Comparison of ENCODE assay signal across 8 cellular contexts in the genomic region with DNA sequence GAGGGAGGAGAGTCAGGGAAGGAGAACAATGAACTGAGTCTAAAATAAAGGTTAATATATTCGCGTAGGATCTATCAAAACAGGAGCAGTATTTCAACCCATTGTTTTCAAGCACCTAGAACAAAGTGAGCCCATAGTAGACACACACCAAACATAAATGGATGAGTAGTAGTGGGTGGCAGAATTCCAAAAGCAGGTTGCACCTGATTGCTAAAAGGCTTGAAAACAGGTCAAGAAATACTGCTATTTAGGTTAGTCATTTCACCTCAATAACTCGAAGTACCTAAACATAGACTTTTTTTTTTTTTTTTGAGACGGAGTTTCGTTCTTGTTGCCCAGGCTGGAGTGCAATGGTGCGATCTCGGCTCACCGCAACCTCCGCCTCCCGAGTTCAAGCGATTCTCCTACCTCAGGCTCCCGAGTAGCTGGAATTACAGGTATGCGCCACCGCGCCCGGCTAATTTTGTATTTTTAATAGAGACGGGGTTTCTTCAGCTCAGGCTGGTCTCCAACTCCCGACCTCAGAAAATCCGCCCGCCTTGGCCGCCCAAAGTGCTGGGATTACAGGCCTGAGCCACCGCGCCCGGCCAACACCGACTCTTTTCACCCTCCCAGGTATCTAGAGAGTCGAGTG. TPM values are rescaled to one million over a fixed set of nuclear protein-coding genes. Genes with fewer than 3 reads are reported as not detected.
DNase-seq lines count a peak whose midpoint lies in the region; ATAC-seq, FAIRE-seq and TF ChIP-seq lines count a peak whose summit lies in the region.

No MANE protein-coding gene starts in this region.

- peak overlapping the region; percentile 87 for H3K9ac ChIP-seq in astrocyte (ENCODE audit: low read length)
- H3K9ac ChIP-seq in HepG2 (ENCODE audit: insufficient read depth, low read depth, low read length) = no peak overlapping the region

- no peaks in the 10 kb centered on the region for H3K36me3 Mint-ChIP-seq in astrocyte (ENCODE audit: low read depth, unreplicated experiment)

- peak overlapping the region; percentile 68 for H3K27ac Mint-ChIP-seq in astrocyte (ENCODE audit: unreplicated experiment)

- peaks cover 13% of the 10 kb centered on the region for H3K4me1 Mint-ChIP-seq in astrocyte (ENCODE audit: low read depth, unreplicated experiment)

- intact Hi-C loops in heart left ventricle (cut with DNase I) = loop anchor here in 7 of 10 donors (2.0 to 10.0 kb wide), 7 partner anchors 65 to 148 kb away; partner anchors contain the start of gene ANO10 (in 7 of the 7)
- intact Hi-C loops in left cardiac atrium (cut with DNase I) = no loop called here
- intact Hi-C loops in HepG2 (cut with micrococcal nuclease; ENCODE audit: unreplicated experiment) = loop anchor here (2.0 kb wide), 2 partner anchors 67 to 145 kb away; partner anchors contain the start of gene ANO10

- TF ChIP-seq EP300 in HepG2 (IDR thresholded peaks at IDR 0.05; ENCODE audit: low read depth in 2 of 2, low read length in 2 of 2) (no peak), HepG2 (CRISPR knock-in tag; IDR thresholded peaks at IDR 0.05; ENCODE audit: borderline replicate concordance) (no peak), tibial nerve (IDR thresholded peaks at IDR 0.05) (no peak)

- H3K27me3 ChIP-seq in heart left ventricle (no peaks in the 10 kb centered on the region), astrocyte (ENCODE audit: insufficient read depth, low read length) (no peaks in the 10 kb centered on the region), HepG2 (ENCODE audit: control insufficient read depth in 1 of 2, insufficient read depth in 2 of 2, low read length in 2 of 2) (no peaks in the 10 kb centered on the region), tibial nerve (no peaks in the 10 kb centered on the region)

- TF ChIP-seq CTCF in heart left ventricle (IDR thresholded peaks at IDR 0.05) = no peak
- no peak for TF ChIP-seq CTCF in astrocyte (IDR thresholded peaks at IDR 0.05; ENCODE audit: insufficient read depth, low read depth, low read length)
- no peak for TF ChIP-seq CTCF in HepG2 (CRISPR knock-in tag; IDR thresholded peaks at IDR 0.05)
- no peak for TF ChIP-seq CTCF in tibial nerve (IDR thresholded peaks at IDR 0.05)

- H3K4me2 ChIP-seq in astrocyte (ENCODE audit: low read length) (peak overlapping the region; percentile 99), HepG2 (ENCODE audit: low read depth, low read length) (peak overlapping the region; percentile 93)

- H3K27me3 Mint-ChIP-seq in astrocyte (ENCODE audit: low read depth, unreplicated experiment) = no peaks in the 10 kb centered on the region

- H3K4me1 ChIP-seq in heart left ventricle (peaks cover 2 to 31% (median 14%) of the 10 kb centered on the region in 12 donors), astrocyte (ENCODE audit: insufficient read depth, low read length) (peaks cover 12% of the 10 kb centered on the region), HepG2 (ENCODE audit: insufficient read depth, low read length) (peaks cover 27% of the 10 kb centered on the region), tibial nerve (peaks cover 0 to 37% (median 12%) of the 10 kb centered on the region in 4 donors)

- no peak for TF ChIP-seq POLR2A in heart left ventricle (IDR thresholded peaks at IDR 0.05)
- TF ChIP-seq POLR2A in HepG2 (IDR thresholded peaks at IDR 0.05; ENCODE audit: insufficient read depth in 1 of 2, low read depth in 2 of 2, low read length in 2 of 2) = no peak
- TF ChIP-seq POLR2A in tibial nerve (IDR thresholded peaks at IDR 0.05) = no peak

- DNase-seq in heart left ventricle = peak in 3 of 5 donors; percentile 24 to 52 (median 39)
- no peak for DNase-seq in left cardiac atrium
- DNase-seq in astrocyte (ENCODE audit: low read depth) = no peak
- no peak for DNase-seq in HepG2 (ENCODE audit: low spot score)
- no peak for DNase-seq in tibial nerve (ENCODE audit: low spot score in 2 of 2)
- no peak for DNase-seq in HEK293T (ENCODE audit: extremely low spot score)
- no peak for DNase-seq in ureter (ENCODE audit: low spot score)

- no peak for TF ChIP-seq RAD21 in HepG2 (CRISPR knock-in tag; IDR thresholded peaks at IDR 0.05)

- CTCF ChIA-PET in HepG2 (lab: Yijun Ruan, JAX; ENCODE audit: low intra/inter-chr PET ratio, low total read pairs) = no interaction called here
- CTCF ChIA-PET in HEK293T (lab: Yijun Ruan, JAX) = no interaction called here

- WGBS in heart left ventricle, 4 donors = 16 to 23% (median 20%) methylated on average over 26 of the region's 26 CpGs
- WGBS in HepG2 (ENCODE audit: low lambda C conversion rate) = 97% methylated on average over 26 of the region's 26 CpGs
- 23 to 26% methylated on average over 23 to 26 of the region's 26 CpGs for whole genome bisulfite sequencing in tibial nerve, 2 donors

- peak overlapping the region; percentile 73 to 98 (median 86) for H3K4me3 ChIP-seq in heart left ventricle
- H3K4me3 ChIP-seq in astrocyte (ENCODE audit: insufficient read depth, low read depth, low read length) = peak overlapping the region; percentile 75
- peak overlapping the region in 1 of 3 experiments; percentile 82; a peak in 2 of 6 replicates for H3K4me3 ChIP-seq in HepG2 (replicated peaks in 1 of 3; ENCODE audit: insufficient read depth in 1 of 3, low read depth in 2 of 3, low read length in 3 of 3)
- H3K4me3 ChIP-seq in tibial nerve = peak overlapping the region; percentile 81 to 90 (median 88)

- ATAC-seq in heart left ventricle = no peak
- ATAC-seq in left cardiac atrium = no peak
- ATAC-seq in HepG2 = no peak
- no peak for ATAC-seq in HG02973 (IDR thresholded peaks at IDR 0.05; ENCODE audit: unreplicated experiment)

- peak overlapping the region in 7 of 12 donors; percentile 77 to 95 (median 94) for H3K27ac ChIP-seq in heart left ventricle
- H3K27ac ChIP-seq in astrocyte (ENCODE audit: low read depth, low read length) = no peak overlapping the region
- no peak overlapping the region for H3K27ac ChIP-seq in HepG2 (ENCODE audit: extremely low read length, insufficient read depth, low read length)
- peak overlapping the region in 3 of 4 donors; percentile 15 to 94 (median 93) for H3K27ac ChIP-seq in tibial nerve

- H3K9me3 Mint-ChIP-seq in astrocyte (ENCODE audit: unreplicated experiment) = no peaks in the 10 kb centered on the region

- FAIRE-seq in astrocyte (lab: Jason Lieb, UNC) (no peak), HepG2 (lab: Jason Lieb, UNC) (no peak)

- H3K9me3 ChIP-seq in heart left ventricle (no peaks in the 10 kb centered on the region), astrocyte (ENCODE audit: insufficient read depth, low read depth, low read length) (no peaks in the 10 kb centered on the region), HepG2 (ENCODE audit: low read length) (no peaks in the 10 kb centered on the region), tibial nerve (no peaks in the 10 kb centered on the region)

- H4K20me1 ChIP-seq in astrocyte (ENCODE audit: insufficient read depth, low read length) (peaks cover 11% of the 10 kb centered on the region), HepG2 (ENCODE audit: insufficient read depth, low read length) (no peaks in the 10 kb centered on the region)

- H2AFZ ChIP-seq in astrocyte (ENCODE audit: low read depth, low read length) (peak overlapping the region; percentile 100), HepG2 (ENCODE audit: low read length) (no peak overlapping the region)

- BruUV-seq in HepG2 (replicated peaks; lab: Mats Ljungman, UMichigan) = no TSS peak

- H3K36me3 ChIP-seq in heart left ventricle (no peaks in the 10 kb centered on the region), astrocyte (ENCODE audit: insufficient read depth, low read length) (no peaks in the 10 kb centered on the region), HepG2 (replicated peaks in 1 of 2; ENCODE audit: control insufficient read depth in 1 of 2, insufficient read depth in 2 of 2, low read length in 2 of 2) (no peaks in the 10 kb centered on the region), tibial nerve (no peaks in the 10 kb centered on the region)

- in situ Hi-C loops in HepG2 (cut with HindIII; ENCODE audit: extremely low pct_ligation_motif_present, low pct_unique_long_range_greater_than_20kb) = no loop called here

- peak overlapping the region; percentile 94 for H3K4me3 Mint-ChIP-seq in astrocyte (ENCODE audit: unreplicated experiment)

- POLR2A ChIA-PET in HepG2 (lab: Yijun Ruan, JAX) (interaction anchor here (2.2 kb wide), 1 partner anchor 16 kb away, joined by 8 read pairs; no protein-coding TSS in a partner anchor), HEK293T (lab: Yijun Ruan, JAX) (interaction anchor here (1.8 kb wide), 1 partner anchor 68 kb away, joined by 5 read pairs; the partner anchor contains the start of gene ANO10)

- peaks cover 27% of the 10 kb centered on the region for H3K79me2 ChIP-seq in astrocyte (ENCODE audit: insufficient read depth, low read length)
- H3K79me2 ChIP-seq in HepG2 (ENCODE audit: insufficient read depth, low read length) = peaks cover 12% of the 10 kb centered on the region

TF ChIP-seq in HEK293T, 16 proteins besides CTCF, POLR2A, EP300 and RAD21 (continues in another document):
- TF ChIP-seq SP1 (IDR thresholded peaks at IDR 0.05) (no peak), FOXK2 (IDR thresholded peaks at IDR 0.05) (no peak)

RNA-seq across cellular contexts. Expression of gene ABHD5, which starts 0.9 kb away (rescaled TPM):
- total RNA-seq in heart left ventricle (10 to 100 TPM; 24.2 to 48.2 (median 26.7) TPM), left cardiac atrium (10 to 100 TPM; 27.9 to 29.2 TPM), astrocyte (15.1 and 18.3 TPM in 2 replicates), HepG2 (2016; rRNA removed; fragmentation: Illumina TruSeq; extraction: Trizol) (13.3 and 16.8 TPM in 2 replicates), tibial nerve (10 to 100 TPM; 21.6 to 29.7 (median 29.0) TPM), ureter (19.3 TPM)
- polyA plus RNA-seq in heart left ventricle (100 to 1,000 TPM in 1 of 2 donors, 1 to 10 TPM in 1; 8.5 to 103 TPM), HepG2 (2011; rRNA removed) (4.1 and 4.5 TPM in 2 replicates)
- 4.2 and 4.3 TPM in 2 replicates for total RNA-seq in HepG2 (2016; cell fraction: cytosol; rRNA removed; fragmentation: Illumina TruSeq; extraction: Trizol; ENCODE audit: low read depth)
- total RNA-seq in HepG2 (2016; cell fraction: insoluble cytoplasmic fraction; rRNA removed; fragmentation: Illumina TruSeq; extraction: Trizol) = 11.4 and 15.4 TPM in 2 replicates
- total RNA-seq in HepG2 (2016; cell fraction: membrane; rRNA removed; fragmentation: Illumina TruSeq; extraction: Trizol) = 8.2 and 11.1 TPM in 2 replicates
- total RNA-seq in HepG2 (2016; cell fraction: nucleus; rRNA removed; fragmentation: Illumina TruSeq; extraction: Trizol) = 10.2 and 10.6 TPM in 2 replicates
- polyA plus RNA-seq in HepG2 (2011; cell fraction: cytosol; rRNA removed) = 2.6 and 4.9 TPM in 2 replicates
- 3.1 and 3.5 TPM in 2 replicates for polyA plus RNA-seq in HepG2 (2011; cell fraction: nucleus; rRNA removed)
- polyA plus RNA-seq in HepG2 (2012) = 5.6 TPM in 2 replicates
- 3.8 and 4.0 TPM in 2 replicates for polyA plus RNA-seq in HepG2 (2016; cell fraction: cytosol; fragmentation: Illumina TruSeq; extraction: Trizol; ENCODE audit: low read depth)
- 10.3 and 14.1 TPM in 2 replicates for polyA plus RNA-seq in HepG2 (2016; cell fraction: insoluble cytoplasmic fraction; fragmentation: Illumina TruSeq; extraction: Trizol; ENCODE audit: low read depth)
- polyA plus RNA-seq in HepG2 (2016; cell fraction: membrane; fragmentation: Illumina TruSeq; extraction: Trizol; ENCODE audit: low read depth) = 6.9 and 7.1 TPM in 2 replicates
- polyA plus RNA-seq in HepG2 (2016; cell fraction: nucleus; fragmentation: Illumina TruSeq; extraction: Trizol; ENCODE audit: insufficient read depth, low read depth) = 8.4 and 9.7 TPM in 2 replicates
- 4.4 and 33.3 TPM in 2 replicates for polyA minus RNA-seq in HepG2 (2011; rRNA and poly(A)+ RNA removed; ENCODE audit: low replicate concordance)
- polyA minus RNA-seq in HepG2 (2011; cell fraction: cytosol; rRNA and poly(A)+ RNA removed) = 3.1 and 3.7 TPM in 2 replicates
- polyA minus RNA-seq in HepG2 (2011; cell fraction: nucleus; rRNA and poly(A)+ RNA removed) = 18.7 and 20.1 TPM in 2 replicates

Comparison
In these comparisons a context has a peak if more than half of its experiments do, and no peak if none do; other contexts are left out.
1. DNase-seq: peak in heart left ventricle (3 of 5); none in left cardiac atrium (single experiment), astrocyte (single experiment), HepG2 (single experiment), tibial nerve (0 of 2), HEK293T (single experiment) and ureter (single experiment).
2. intact Hi-C loops: an anchor here in heart left ventricle (2.0 to 10.0 kb wide) and HepG2 (2.0 kb wide); none called in left cardiac atrium.
3. H3K27ac ChIP-seq: peak in heart left ventricle (7 of 12) and tibial nerve (3 of 4); none in astrocyte (single experiment) and HepG2 (single experiment).